Comparison of ENCODE assay signal across 8 cellular contexts in the genomic region with DNA sequence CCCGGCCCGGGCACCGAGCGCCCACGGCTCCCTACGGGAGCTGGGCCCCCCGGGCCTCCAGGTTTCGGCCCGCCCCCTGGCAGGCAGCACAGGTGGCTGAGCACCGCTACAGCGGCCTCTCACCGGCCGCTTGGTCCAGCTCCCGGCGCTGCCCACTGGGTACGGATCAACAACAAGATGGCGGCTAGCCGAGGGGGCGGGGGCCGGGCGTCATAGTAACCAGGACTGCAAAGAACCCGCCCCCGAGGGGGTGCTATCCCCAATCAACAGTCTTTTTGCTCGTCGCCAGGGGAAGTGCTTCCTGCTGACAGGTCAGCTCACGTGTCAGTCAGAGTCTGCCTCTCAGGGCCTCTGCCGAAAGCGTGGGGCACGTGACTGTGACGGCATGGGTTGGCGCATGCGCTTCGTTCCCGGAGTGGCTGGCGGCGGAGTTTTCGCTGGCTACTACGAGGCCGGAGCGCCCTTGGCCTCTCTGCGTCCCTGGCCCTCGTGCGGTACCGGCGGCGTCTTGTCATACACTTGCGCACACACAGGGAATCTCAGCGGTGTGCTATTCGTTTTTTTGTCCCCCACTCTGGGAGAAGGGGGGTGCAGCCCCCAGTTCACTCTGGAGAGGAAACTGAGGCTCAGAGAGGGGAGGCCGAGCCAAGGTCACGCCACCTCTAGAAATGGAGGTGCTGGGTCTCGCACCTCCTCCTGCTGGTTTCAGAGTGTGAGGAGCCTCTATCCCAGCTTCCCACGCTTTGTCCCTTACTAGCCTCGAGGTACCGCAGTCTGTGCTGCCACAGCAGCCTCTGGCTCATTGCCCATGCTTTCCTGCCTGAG. TPM values are rescaled to one million over a fixed set of nuclear protein-coding genes. Genes with fewer than 3 reads are reported as not detected.
DNase-seq lines count a peak whose midpoint lies in the region; ATAC-seq and TF ChIP-seq lines count a peak whose summit lies in the region.

A gene (minus strand): TSS at position 186 of the 825 bp plus-strand sequence. CDS start 38,502 bp downstream, outside the sequence.

- H3K4me3 ChIP-seq in GM12865 (ENCODE audit: low read depth, low read length) (peak within 1 kb of the TSS; percentile 94), ovary (peak within 1 kb of the TSS; percentile 100), thyroid gland (replicated peaks in 1 of 3) (peak within 1 kb of the TSS; percentile 79 to 95 (median 87))

- intact Hi-C loops in Right ventricle myocardium inferior (cut with DNase I) = no loop called here
- intact Hi-C loops in ovary (cut with DNase I) = loop anchor here in 2 of 4 donors (2.0 to 5.0 kb wide), 2 partner anchors 64 kb away; a partner anchor contains a TSS
- intact Hi-C loops in thyroid gland (cut with DNase I) = loop anchor here (5.0 kb wide), 1 partner anchor 64 kb away; a partner anchor contains a TSS

- H3K27me3 ChIP-seq in ovary (no peaks in the 10 kb centered on the region), thyroid gland (no peaks in the 10 kb centered on the region)

- H3K27ac ChIP-seq in ovary = peak within 1 kb of the TSS; percentile 87 to 94
- H3K27ac ChIP-seq in thyroid gland = peak within 1 kb of the TSS; percentile 97 to 98 (median 97)

- H3K4me1 ChIP-seq in ovary (ENCODE audit: insufficient read depth) = peaks cover 12% of the 10 kb centered on the region
- H3K4me1 ChIP-seq in thyroid gland = peaks cover 11 to 28% of the 10 kb centered on the region in 2 donors

- DNase-seq in GM12865 (ENCODE audit: low read depth) (peak; percentile 100), NCI-H1417 (lab: John Stamatoyannopoulos, UW) (peak; percentile 96 to 98 (median 97)), SW 1271 (lab: John Stamatoyannopoulos, UW) (peak; percentile 95 to 96), Right ventricle myocardium inferior (ENCODE audit: missing footprints) (peak; percentile 100), ovary (peak; percentile 100), thyroid gland (peak; percentile 100)
- DNase-seq in activated naive CD8-positive, alpha-beta T cell treated with anti-CD3 and anti-CD28 coated beads, Interleukin-2, amount 50 U/mL, for 16 hours (ENCODE audit: low read depth, low spot score) = peak; percentile 99

- WGBS in ovary, 3 donors = 5% methylated on average over 35 to 55 of the region's 55 CpGs
- 5 to 11% methylated on average over 21 to 33 of the region's 55 CpGs for WGBS in thyroid gland, 2 donors

- TF ChIP-seq CTCF in GM12865 (IDR thresholded peaks at IDR 0.05; ENCODE audit: insufficient read depth, low read depth, low read length, missing control alignments) = no peak
- peak in 2 of 3 donors; percentile 13 to 19 for TF ChIP-seq CTCF in ovary (IDR thresholded peaks at IDR 0.05)
- peak in 2 of 6 experiments; percentile 6 to 21 for TF ChIP-seq CTCF in thyroid gland (IDR thresholded peaks at IDR 0.05)

- no peak for TF ChIP-seq EP300 in ovary (IDR thresholded peaks at IDR 0.05)

- H3K9me3 ChIP-seq in ovary (no peaks in the 10 kb centered on the region), thyroid gland (no peaks in the 10 kb centered on the region)

- H3K36me3 ChIP-seq in ovary = no peaks in the 10 kb centered on the region
- H3K36me3 ChIP-seq in thyroid gland = peaks cover 0 to 2% of the 10 kb centered on the region in 2 donors

- TF ChIP-seq POLR2A in ovary (IDR thresholded peaks at IDR 0.05) (peak; percentile 72), thyroid gland (IDR thresholded peaks at IDR 0.05) (peak; percentile 78 to 92)

- ATAC-seq in HG02759 (IDR thresholded peaks at IDR 0.05; ENCODE audit: unreplicated experiment) = peak; percentile 99
- peak; percentile 100 for ATAC-seq in Right ventricle myocardium inferior

RNA-seq across cellular contexts. Expression of the gene that starts here (rescaled TPM):
- total RNA-seq in Right ventricle myocardium inferior (19.0 TPM), ovary (10 to 100 TPM; 27.9 to 52.4 (median 47.0) TPM), thyroid gland (10 to 100 TPM; 42.4 to 74.0 (median 43.8) TPM)
- polyA plus RNA-seq in ovary = 10 to 100 TPM; 31.3 to 48.5 TPM

Comparison
In these comparisons a context has a peak if more than half of its experiments do, and no peak if none do; other contexts are left out.
1. Peak in every context shown above with its lines: DNase-seq, ATAC-seq, H3K4me3 ChIP-seq and H3K27ac ChIP-seq.